8 cellular contexts compared by ENCODE assay signal in the genomic region with DNA sequence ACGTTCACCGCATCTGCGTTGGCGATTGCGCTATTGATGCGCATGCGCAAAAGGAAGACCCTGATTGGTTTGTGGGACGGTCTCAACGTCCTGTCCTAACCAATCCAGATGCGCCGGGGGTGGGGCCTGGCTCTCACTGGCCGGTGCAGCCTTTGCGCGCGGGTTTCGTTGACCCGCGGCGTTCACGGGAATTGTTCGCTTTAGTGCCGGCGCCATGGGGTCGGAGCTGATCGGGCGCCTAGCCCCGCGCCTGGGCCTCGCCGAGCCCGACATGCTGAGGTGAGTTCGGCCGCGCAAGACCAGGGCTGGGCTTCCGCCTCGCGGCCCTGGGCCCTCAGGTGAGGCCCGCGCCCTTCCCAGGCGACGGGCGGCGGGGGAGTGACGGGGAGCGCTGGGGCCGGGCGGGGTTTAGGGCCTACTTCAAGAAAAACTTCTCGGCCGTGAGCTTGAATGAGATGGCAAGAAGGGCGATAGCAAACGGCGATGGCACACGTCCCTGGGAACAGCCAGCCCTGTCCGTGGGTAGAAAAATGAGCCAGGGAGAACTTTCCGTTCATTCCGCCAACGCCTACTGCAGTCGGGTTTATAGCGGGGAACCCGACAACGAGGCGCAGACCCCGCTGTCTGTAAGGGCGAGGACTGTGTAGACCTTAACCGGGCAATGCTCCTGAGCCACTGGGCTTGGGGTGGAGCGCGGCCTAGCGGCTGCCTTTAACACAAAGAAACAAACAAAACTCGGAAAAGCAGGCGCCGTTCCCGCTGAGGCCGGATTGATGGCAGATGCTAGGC. TPM values are rescaled to one million over a fixed set of nuclear protein-coding genes. Genes with fewer than 3 reads are reported as not detected.
A peak's percentile ranks its signal among the peaks of the same experiment; 100 is the strongest.
DNase-seq lines count a peak whose midpoint lies in the region; ATAC-seq and TF ChIP-seq lines count a peak whose summit lies in the region.

A gene with protein sequence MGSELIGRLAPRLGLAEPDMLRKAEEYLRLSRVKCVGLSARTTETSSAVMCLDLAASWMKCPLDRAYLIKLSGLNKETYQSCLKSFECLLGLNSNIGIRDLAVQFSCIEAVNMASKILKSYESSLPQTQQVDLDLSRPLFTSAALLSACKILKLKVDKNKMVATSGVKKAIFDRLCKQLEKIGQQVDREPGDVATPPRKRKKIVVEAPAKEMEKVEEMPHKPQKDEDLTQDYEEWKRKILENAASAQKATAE (plus strand): TSS at position 168 of the 789 bp plus-strand sequence. CDS start 47 bp downstream, at position 215.

- H3K4me3 Mint-ChIP-seq in WTC11 = no peak within 1 kb of the TSS

- POLR2A ChIA-PET in WTC11 (lab: Charles Lee) = interaction anchor here (0.8 to 1.0 kb wide), 3 partner anchors 100 to 194 kb away, joined by 3 read pairs; a partner anchor contains a TSS

- TF ChIP-seq CTCF in AG09309 (IDR thresholded peaks at IDR 0.05; ENCODE audit: control insufficient read depth, insufficient read depth, low read depth, low read length, missing control alignments) = peak; percentile 68
- no peak for TF ChIP-seq CTCF in WTC11 (IDR thresholded peaks at IDR 0.05)

- no peaks in the 10 kb centered on the region for H3K27me3 Mint-ChIP-seq in WTC11 (ENCODE audit: low read depth)

- H3K36me3 Mint-ChIP-seq in WTC11 = peaks cover 29% of the 10 kb centered on the region

- H3K27ac Mint-ChIP-seq in WTC11 = peak within 1 kb of the TSS; percentile 95

- peak within 1 kb of the TSS; percentile 92 for H3K4me3 ChIP-seq in AG09309 (ENCODE audit: control insufficient read depth, low read depth, low read length)

- ATAC-seq in GM18873 (IDR thresholded peaks at IDR 0.05; ENCODE audit: low FRiP score, unreplicated experiment) (peak; percentile 68), HG03135 (IDR thresholded peaks at IDR 0.05; ENCODE audit: unreplicated experiment) (peak; percentile 72), WTC11 (peak; percentile 79)

- DNase-seq in AG09309 (ENCODE audit: low read depth) (peak; percentile 82), NCI-H2227 treated with DMSO at 0.1 percent for 48 hours (lab: John Stamatoyannopoulos, UW) (peak; percentile 97), WTC11 (ENCODE audit: low spot score) (peak; percentile 95), caudate nucleus (lab: John Stamatoyannopoulos, UW) (peak; percentile 94 to 100 (median 98)), iris pigment epithelial cell (ENCODE audit: low read depth) (peak; percentile 95)
- peak; percentile 92 to 97 for DNase-seq in stimulated activated CD4-positive, alpha-beta T cell treated with anti-CD3 and anti-CD28 coated beads, Interleukin-12 subunit alpha, Interleukin-12 subunit beta, amount 100 ng/mL, for 24 hours (ENCODE audit: low read depth in 2 of 2)

- CTCF ChIA-PET in WTC11 (lab: Charles Lee) = interaction anchor here (1.0 to 1.2 kb wide), 4 partner anchors 10 to 219 kb away, joined by 3 to 7 read pairs (median 3); no protein-coding TSS in a partner anchor

- no peaks in the 10 kb centered on the region for H3K9me3 Mint-ChIP-seq in WTC11

- H3K4me1 Mint-ChIP-seq in WTC11 = peaks cover 40% of the 10 kb centered on the region

- H3K27ac ChIP-seq in caudate nucleus (ENCODE audit: low read depth, low read length) = peak within 1 kb of the TSS; percentile 100

TF ChIP-seq in WTC11, 78 proteins besides CTCF, POLR2A, EP300 and RAD21 (continues in another document):
- TF ChIP-seq, protein P1, sequence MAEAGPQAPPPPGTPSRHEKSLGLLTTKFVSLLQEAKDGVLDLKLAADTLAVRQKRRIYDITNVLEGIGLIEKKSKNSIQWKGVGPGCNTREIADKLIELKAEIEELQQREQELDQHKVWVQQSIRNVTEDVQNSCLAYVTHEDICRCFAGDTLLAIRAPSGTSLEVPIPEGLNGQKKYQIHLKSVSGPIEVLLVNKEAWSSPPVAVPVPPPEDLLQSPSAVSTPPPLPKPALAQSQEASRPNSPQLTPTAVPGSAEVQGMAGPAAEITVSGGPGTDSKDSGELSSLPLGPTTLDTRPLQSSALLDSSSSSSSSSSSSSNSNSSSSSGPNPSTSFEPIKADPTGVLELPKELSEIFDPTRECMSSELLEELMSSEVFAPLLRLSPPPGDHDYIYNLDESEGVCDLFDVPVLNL (CRISPR knock-in tag; IDR thresholded peaks at IDR 0.05; ENCODE audit: borderline replicate concordance, low read depth) = peak; percentile 80; the same call in 1 of the 2 replicates
- TF ChIP-seq ZNF396 (CRISPR knock-in tag; IDR thresholded peaks at IDR 0.05; ENCODE audit: borderline replicate concordance) (no peak), PRRX2 (CRISPR knock-in tag; IDR thresholded peaks at IDR 0.05) (no peak), MYBL2 (CRISPR knock-in tag; IDR thresholded peaks at IDR 0.05) (peak; percentile 70; the same call in 1 of the 2 replicates), NR1H2 (CRISPR knock-in tag; IDR thresholded peaks at IDR 0.05) (no peak), RORB (CRISPR knock-in tag; IDR thresholded peaks at IDR 0.05) (no peak), SMAD4 (CRISPR knock-in tag; IDR thresholded peaks at IDR 0.05) (no peak), NFATC4 (CRISPR knock-in tag; IDR thresholded peaks at IDR 0.05) (no peak), RELA (CRISPR knock-in tag; IDR thresholded peaks at IDR 0.05; ENCODE audit: borderline replicate concordance) (no peak), TCF7 (CRISPR knock-in tag; IDR thresholded peaks at IDR 0.05; ENCODE audit: low read depth) (0 out of 2 replicates have a peak, but pooled peaks have one; percentile 42), ZNF232 (CRISPR knock-in tag; IDR thresholded peaks at IDR 0.05) (0 out of 2 replicates have a peak, but pooled peaks have one; percentile 55), NFYB (CRISPR knock-in tag; conservative IDR thresholded peaks at IDR 0.05; ENCODE audit: low read depth) (peak; percentile 92), NFE2L1 (CRISPR knock-in tag; IDR thresholded peaks at IDR 0.05) (0 out of 2 replicates have a peak, but pooled peaks have one; percentile 20), TEAD1 (CRISPR knock-in tag; IDR thresholded peaks at IDR 0.05) (no peak), OVOL2 (CRISPR knock-in tag; IDR thresholded peaks at IDR 0.05; ENCODE audit: borderline replicate concordance) (no peak), CREB1 (CRISPR knock-in tag; IDR thresholded peaks at IDR 0.05) (peak; percentile 26; the same call in 1 of the 2 replicates)
- TF ChIP-seq, protein P2, sequence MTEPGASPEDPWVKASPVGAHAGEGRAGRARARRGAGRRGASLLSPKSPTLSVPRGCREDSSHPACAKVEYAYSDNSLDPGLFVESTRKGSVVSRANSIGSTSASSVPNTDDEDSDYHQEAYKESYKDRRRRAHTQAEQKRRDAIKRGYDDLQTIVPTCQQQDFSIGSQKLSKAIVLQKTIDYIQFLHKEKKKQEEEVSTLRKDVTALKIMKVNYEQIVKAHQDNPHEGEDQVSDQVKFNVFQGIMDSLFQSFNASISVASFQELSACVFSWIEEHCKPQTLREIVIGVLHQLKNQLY (CRISPR knock-in tag; IDR thresholded peaks at IDR 0.05) = no peak
- TF ChIP-seq, protein P3, sequence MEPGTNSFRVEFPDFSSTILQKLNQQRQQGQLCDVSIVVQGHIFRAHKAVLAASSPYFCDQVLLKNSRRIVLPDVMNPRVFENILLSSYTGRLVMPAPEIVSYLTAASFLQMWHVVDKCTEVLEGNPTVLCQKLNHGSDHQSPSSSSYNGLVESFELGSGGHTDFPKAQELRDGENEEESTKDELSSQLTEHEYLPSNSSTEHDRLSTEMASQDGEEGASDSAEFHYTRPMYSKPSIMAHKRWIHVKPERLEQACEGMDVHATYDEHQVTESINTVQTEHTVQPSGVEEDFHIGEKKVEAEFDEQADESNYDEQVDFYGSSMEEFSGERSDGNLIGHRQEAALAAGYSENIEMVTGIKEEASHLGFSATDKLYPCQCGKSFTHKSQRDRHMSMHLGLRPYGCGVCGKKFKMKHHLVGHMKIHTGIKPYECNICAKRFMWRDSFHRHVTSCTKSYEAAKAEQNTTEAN (CRISPR knock-in tag; IDR thresholded peaks at IDR 0.05) = peak; percentile 35; the same call in 1 of the 2 replicates
- TF ChIP-seq, protein P4, sequence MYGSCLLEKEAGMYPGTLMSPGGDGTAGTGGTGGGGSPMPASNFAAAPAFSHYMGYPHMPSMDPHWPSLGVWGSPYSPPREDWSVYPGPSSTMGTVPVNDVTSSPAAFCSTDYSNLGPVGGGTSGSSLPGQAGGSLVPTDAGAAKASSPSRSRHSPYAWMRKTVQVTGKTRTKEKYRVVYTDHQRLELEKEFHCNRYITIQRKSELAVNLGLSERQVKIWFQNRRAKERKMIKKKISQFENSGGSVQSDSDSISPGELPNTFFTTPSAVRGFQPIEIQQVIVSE (CRISPR knock-in tag; IDR thresholded peaks at IDR 0.05; ENCODE audit: borderline replicate concordance) = no peak
- TF ChIP-seq, protein P5, sequence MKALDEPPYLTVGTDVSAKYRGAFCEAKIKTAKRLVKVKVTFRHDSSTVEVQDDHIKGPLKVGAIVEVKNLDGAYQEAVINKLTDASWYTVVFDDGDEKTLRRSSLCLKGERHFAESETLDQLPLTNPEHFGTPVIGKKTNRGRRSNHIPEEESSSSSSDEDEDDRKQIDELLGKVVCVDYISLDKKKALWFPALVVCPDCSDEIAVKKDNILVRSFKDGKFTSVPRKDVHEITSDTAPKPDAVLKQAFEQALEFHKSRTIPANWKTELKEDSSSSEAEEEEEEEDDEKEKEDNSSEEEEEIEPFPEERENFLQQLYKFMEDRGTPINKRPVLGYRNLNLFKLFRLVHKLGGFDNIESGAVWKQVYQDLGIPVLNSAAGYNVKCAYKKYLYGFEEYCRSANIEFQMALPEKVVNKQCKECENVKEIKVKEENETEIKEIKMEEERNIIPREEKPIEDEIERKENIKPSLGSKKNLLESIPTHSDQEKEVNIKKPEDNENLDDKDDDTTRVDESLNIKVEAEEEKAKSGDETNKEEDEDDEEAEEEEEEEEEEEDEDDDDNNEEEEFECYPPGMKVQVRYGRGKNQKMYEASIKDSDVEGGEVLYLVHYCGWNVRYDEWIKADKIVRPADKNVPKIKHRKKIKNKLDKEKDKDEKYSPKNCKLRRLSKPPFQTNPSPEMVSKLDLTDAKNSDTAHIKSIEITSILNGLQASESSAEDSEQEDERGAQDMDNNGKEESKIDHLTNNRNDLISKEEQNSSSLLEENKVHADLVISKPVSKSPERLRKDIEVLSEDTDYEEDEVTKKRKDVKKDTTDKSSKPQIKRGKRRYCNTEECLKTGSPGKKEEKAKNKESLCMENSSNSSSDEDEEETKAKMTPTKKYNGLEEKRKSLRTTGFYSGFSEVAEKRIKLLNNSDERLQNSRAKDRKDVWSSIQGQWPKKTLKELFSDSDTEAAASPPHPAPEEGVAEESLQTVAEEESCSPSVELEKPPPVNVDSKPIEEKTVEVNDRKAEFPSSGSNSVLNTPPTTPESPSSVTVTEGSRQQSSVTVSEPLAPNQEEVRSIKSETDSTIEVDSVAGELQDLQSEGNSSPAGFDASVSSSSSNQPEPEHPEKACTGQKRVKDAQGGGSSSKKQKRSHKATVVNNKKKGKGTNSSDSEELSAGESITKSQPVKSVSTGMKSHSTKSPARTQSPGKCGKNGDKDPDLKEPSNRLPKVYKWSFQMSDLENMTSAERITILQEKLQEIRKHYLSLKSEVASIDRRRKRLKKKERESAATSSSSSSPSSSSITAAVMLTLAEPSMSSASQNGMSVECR (CRISPR knock-in tag; IDR thresholded peaks at IDR 0.05; ENCODE audit: borderline replicate concordance) = no peak; the same call in 1 of the 2 replicates

RNA-seq across cellular contexts. Expression of the gene that starts here (rescaled TPM):
- 71.8 to 76.1 TPM (median 71.9 TPM) in 3 replicates for total RNA-seq in WTC11 (2021)

Comparison
In these comparisons a context has a peak if more than half of its experiments do, and no peak if none do; other contexts are left out.
1. Peak in every context shown above with its lines: DNase-seq, ATAC-seq, H3K4me3 ChIP-seq and H3K27ac ChIP-seq.